ENCODE assay signal across 8 cellular contexts in genomic region chr16:80466024-80466986, GRCh38.
DNase-seq lines count a peak whose midpoint lies in the region; ATAC-seq and TF ChIP-seq lines count a peak whose summit lies in the region.

No MANE protein-coding gene starts in this region.

- H3K4me3 Mint-ChIP-seq in osteocyte (ENCODE audit: unreplicated experiment): no peak overlapping the region

- intact Hi-C loops in transverse colon (cut with DNase I; ENCODE audit: low total_unique reads): no loop called here

- in situ Hi-C loops in Caki2 (cut with HindIII; ENCODE audit: low pct_unique_long_range_greater_than_20kb, low sequenced_read_pairs) (no loop called here), transverse colon (cut with MboI; ENCODE audit: low pct_ligation_motif_present in 1 of 4, low pct_unique_long_range_greater_than_20kb in 1 of 4, low sequenced_read_pairs in 3 of 4) (no loop called here)

- no peaks in the 10 kb centered on the region for H3K9me3 ChIP-seq in transverse colon

- no peak for TF ChIP-seq POLR2A in transverse colon (IDR thresholded peaks at IDR 0.05)

- H3K4me3 ChIP-seq in transverse colon: no peak overlapping the region

- DNase-seq in Caki2 (ENCODE audit: low read depth) (peak; percentile 60), HUDEP-2 (lab: John Stamatoyannopoulos, UW; ENCODE audit: unreplicated experiment in 76 of 76) (peak in 54 of 76 experiments; percentile 1 to 73 (median 37)), RWPE1 (ENCODE audit: low spot score) (peak; percentile 74), globus pallidus (ENCODE audit: low spot score) (peak; percentile 64), osteocyte (ENCODE audit: extremely low spot score, unreplicated experiment) (peak; percentile 86), transverse colon (peak; percentile 72)
- DNase-seq in activated effector memory CD4-positive, alpha-beta T cell treated with anti-CD3 and anti-CD28 coated beads, Interleukin-2, amount 50 U/mL, for 16 hours: peak; percentile 83

- CTCF ChIA-PET in RWPE1 (lab: Yijun Ruan, JAX): interaction anchor here (0.6 to 1.0 kb wide), 9 partner anchors 9 to 1969 kb away, joined by 3 to 7 read pairs (median 3); no protein-coding TSS in a partner anchor

- no peak overlapping the region for H3K27ac Mint-ChIP-seq in osteocyte (ENCODE audit: unreplicated experiment)

- peaks cover 0 to 7% (median 2%) of the 10 kb centered on the region in 4 donors for H3K4me1 ChIP-seq in transverse colon

- POLR2A ChIA-PET in RWPE1 (lab: Yijun Ruan, JAX; ENCODE audit: low non-redundant PET): no interaction called here

- TF ChIP-seq EP300 in transverse colon (IDR thresholded peaks at IDR 0.05; ENCODE audit: low read depth): no peak

- H3K27me3 Mint-ChIP-seq in osteocyte (ENCODE audit: unreplicated experiment): peaks cover 17% of the 10 kb centered on the region

- H3K9me3 Mint-ChIP-seq in osteocyte (ENCODE audit: unreplicated experiment): no peaks in the 10 kb centered on the region

- 27 to 34% methylated on average over 14 to 23 of the region's 24 CpGs for WGBS in transverse colon (ENCODE audit: low coverage in 1 of 2), 2 donors

- no peaks in the 10 kb centered on the region for H3K36me3 Mint-ChIP-seq in osteocyte (ENCODE audit: unreplicated experiment)

- TF ChIP-seq CTCF in RWPE1 (conservative IDR thresholded peaks at IDR 0.05; ENCODE audit: low read depth) (peak; percentile 79), osteocyte (IDR thresholded peaks at IDR 0.05) (peak; percentile 99), transverse colon (IDR thresholded peaks at IDR 0.05) (peak; percentile 62 to 78 (median 71))

- ATAC-seq in GM21360 (IDR thresholded peaks at IDR 0.05; ENCODE audit: unreplicated experiment): peak; percentile 86

- peaks cover 3% of the 10 kb centered on the region for H3K4me1 Mint-ChIP-seq in osteocyte (ENCODE audit: unreplicated experiment)

- no peaks in the 10 kb centered on the region for H3K27me3 ChIP-seq in transverse colon

- H3K27ac ChIP-seq in RWPE1: no peak overlapping the region
- H3K27ac ChIP-seq in transverse colon: no peak overlapping the region

- H3K36me3 ChIP-seq in transverse colon: no peaks in the 10 kb centered on the region
